17 cellular contexts compared by ENCODE assay signal in genomic region chr1:183200451-183200850, GRCh38. TPM values are rescaled to one million over a fixed set of nuclear protein-coding genes. Genes with fewer than 3 reads are reported as not detected.
DNase-seq lines count a peak whose midpoint lies in the region; ATAC-seq and TF ChIP-seq lines count a peak whose summit lies in the region.
"Had no signal": no experiment of that assay in that cellular context is flagged by ENCODE, and none has a peak within 500 bp of the region (broad histone marks: within the 10 kb centered on the region; RNA-seq: fewer than 3 reads in every experiment).

No MANE protein-coding gene starts in this region.

- H3K27me3 Mint-ChIP-seq in mesothelial cell of epicardium (ENCODE audit: low read depth) (no peaks in the 10 kb centered on the region), endodermal cell (ENCODE audit: insufficient read depth) (peaks cover 5% of the 10 kb centered on the region)

- H3K27ac Mint-ChIP-seq in mesothelial cell of epicardium (peak overlapping the region; percentile 65), endodermal cell (no peak overlapping the region)

- no peaks in the 10 kb centered on the region for H3K27me3 ChIP-seq in RWPE2 (ENCODE audit: insufficient read depth, poor library complexity, severe bottlenecking)
- peaks cover 4% of the 10 kb centered on the region for H3K27me3 ChIP-seq in endodermal cell (ENCODE audit: control insufficient read depth, insufficient read depth, low read length, poor library complexity, severe bottlenecking)

- ATAC-seq in RWPE2 (ENCODE audit: low read depth) (no peak), left colon (no peak), HG03439 (IDR thresholded peaks at IDR 0.05; ENCODE audit: unreplicated experiment) (no peak), sciatic nerve (no peak)

- H3K9me3 Mint-ChIP-seq in mesothelial cell of epicardium (no peaks in the 10 kb centered on the region), endodermal cell (no peaks in the 10 kb centered on the region)

- intact Hi-C loops in left colon (cut with DNase I, micrococcal nuclease) (no loop called here), sciatic nerve (cut with DNase I) (no loop called here)

- H3K36me3 ChIP-seq in RWPE2 (ENCODE audit: low read depth) = peaks cover 88% of the 10 kb centered on the region
- no peaks in the 10 kb centered on the region for H3K36me3 ChIP-seq in endodermal cell (ENCODE audit: control insufficient read depth, insufficient read depth, low read length)
- H3K36me3 ChIP-seq: HAP-1 had no signal

- no peak for DNase-seq in RWPE2 (ENCODE audit: low spot score)
- no peak for DNase-seq in epithelial cell of prostate (ENCODE audit: low read depth, low spot score)
- no peak for DNase-seq in mesothelial cell of epicardium (ENCODE audit: low spot score in 2 of 2, unreplicated experiment in 2 of 2)
- no peak for DNase-seq in endodermal cell
- no peak for DNase-seq in left colon
- DNase-seq in sciatic nerve (ENCODE audit: low spot score) = no peak
- DNase-seq: ACHN, AML-193, Caco-2, DMS53, MV-4-11, NCI-H1417 treated with DMSO at 0.1 percent for 48 hours, NCI-H1930, NCI-H2171, PC-9 had no signal

- no peak overlapping the region for H3K9ac ChIP-seq in endodermal cell (ENCODE audit: extremely low read depth, low read length, poor library complexity, severe bottlenecking)

- H3K4me3 ChIP-seq in RWPE2 (ENCODE audit: severe bottlenecking) (no peak overlapping the region), endodermal cell (ENCODE audit: low read length) (no peak overlapping the region)
- H3K4me3 ChIP-seq: HAP-1, PC-9 had no signal

- H3K4me3 Mint-ChIP-seq in mesothelial cell of epicardium (no peak overlapping the region), endodermal cell (no peak overlapping the region)

- TF ChIP-seq CTCF in RWPE2 (IDR thresholded peaks at IDR 0.05; ENCODE audit: poor library complexity, severe bottlenecking) (no peak), mesothelial cell of epicardium (IDR thresholded peaks at IDR 0.05; ENCODE audit: unreplicated experiment) (no peak), endodermal cell (conservative IDR thresholded peaks at IDR 0.05) (no peak)

- H3K9me3 ChIP-seq in RWPE2 (ENCODE audit: severe bottlenecking) = no peaks in the 10 kb centered on the region
- no peaks in the 10 kb centered on the region for H3K9me3 ChIP-seq in endodermal cell (ENCODE audit: control insufficient read depth, low read length)
- H3K9me3 ChIP-seq: Caco-2, HAP-1 had no signal

- 83 to 97% methylated on average over 3 to 9 of the region's 9 CpGs for WGBS in endodermal cell (ENCODE audit: insufficient coverage in 1 of 2, insufficient read length in 1 of 2), 2 experiments

- peaks cover 38% of the 10 kb centered on the region for H3K4me1 ChIP-seq in RWPE2 (ENCODE audit: insufficient read depth, poor library complexity, severe bottlenecking)
- no peaks in the 10 kb centered on the region for H3K4me1 ChIP-seq in endodermal cell (ENCODE audit: control insufficient read depth, insufficient read depth, low read length)

- H3K27ac ChIP-seq in RWPE2 (ENCODE audit: poor library complexity, severe bottlenecking) (peak overlapping the region; percentile 96), epithelial cell of prostate (peak overlapping the region; percentile 98), endodermal cell (ENCODE audit: low read depth, low read length) (no peak overlapping the region)
- H3K27ac ChIP-seq: PC-9 had no signal

- H3K36me3 Mint-ChIP-seq in mesothelial cell of epicardium = no peaks in the 10 kb centered on the region
- no peaks in the 10 kb centered on the region for H3K36me3 Mint-ChIP-seq in endodermal cell (ENCODE audit: low read depth)

- peaks cover 19% of the 10 kb centered on the region for H3K4me1 Mint-ChIP-seq in mesothelial cell of epicardium
- peaks cover 3% of the 10 kb centered on the region for H3K4me1 Mint-ChIP-seq in endodermal cell

RNA-seq across cellular contexts. Expression of gene LAMC2, which starts 14.4 kb away (rescaled TPM):
- 9.2 to 10.4 TPM (median 9.9 TPM) in 3 replicates for total RNA-seq in mesothelial cell of epicardium
- 1 to 10 TPM; 2.8 to 4.8 TPM for total RNA-seq in endodermal cell
- 0.82 TPM for polyA plus RNA-seq in endodermal cell (2013, experiment 1 of 2)
- 0.91 TPM for polyA plus RNA-seq in endodermal cell (2013, experiment 2 of 2)
- 10 to 100 TPM; 30.7 to 55.0 TPM for total RNA-seq in left colon
- 3.4 TPM for total RNA-seq in sciatic nerve
